ENCODE assay signal across 15 cellular contexts in genomic region chrX:7950865-7951264, GRCh38. TPM values are rescaled to one million over a fixed set of nuclear protein-coding genes. Genes with fewer than 3 reads are reported as not detected.
A peak's percentile ranks its signal among the peaks of the same experiment; 100 is the strongest.
DNase-seq lines count a peak whose midpoint lies in the region; ATAC-seq and TF ChIP-seq lines count a peak whose summit lies in the region.
"Had no signal": no experiment of that assay in that cellular context is flagged by ENCODE, and none has a peak within 500 bp of the region (broad histone marks: within the 10 kb centered on the region; RNA-seq: fewer than 3 reads in every experiment).

No MANE protein-coding gene starts in this region.

- peak; percentile 96 for ATAC-seq in GM19351 (IDR thresholded peaks at IDR 0.05; ENCODE audit: unreplicated experiment)
- ATAC-seq in HG02642 (IDR thresholded peaks at IDR 0.05; ENCODE audit: poor library complexity, unreplicated experiment) = peak; percentile 95
- peak; percentile 61 for ATAC-seq in HG03439 (IDR thresholded peaks at IDR 0.05; ENCODE audit: unreplicated experiment)
- ATAC-seq in stimulated activated naive CD8-positive, alpha-beta T cell treated with anti-CD3 and anti-CD28 coated beads, Interleukin-15, amount 100 ng/mL, for 72 hours = no peak
- ATAC-seq: gastroesophageal sphincter had no signal

- peak; percentile 31 for DNase-seq in GM12864 (ENCODE audit: low read depth)
- DNase-seq in cortex of kidney (lab: John Stamatoyannopoulos, UW) = no peak
- no peak for DNase-seq in T-helper 2 cell treated with Interferon-gamma antibody and Interleukin-4, amounts not matched to agents 5 μg/mL and 100 μg/mL, for 36 hours (ENCODE audit: low spot score)
- DNase-seq in progenitor cell of endocrine pancreas (ENCODE audit: low spot score, unreplicated experiment) = no peak
- DNase-seq in stimulated activated naive CD8-positive, alpha-beta T cell treated with anti-CD3 and anti-CD28 coated beads, Interleukin-15, amount 100 ng/mL, for 72 hours = no peak
- DNase-seq: DMS 273 treated with DMSO at 0.1 percent for 48 hours; GOT3; Karpas-422; stimulated activated CD4-positive, alpha-beta T cell treated with anti-CD3 and anti-CD28 coated beads, Interleukin-4, amount 100 ng/mL, for 24 hours had no signal

- TF ChIP-seq CTCF in GM12864 (IDR thresholded peaks at IDR 0.05; ENCODE audit: low read depth, low read length, missing control alignments) (no peak), progenitor cell of endocrine pancreas (IDR thresholded peaks at IDR 0.05; ENCODE audit: unreplicated experiment) (no peak)

- H3K4me1 Mint-ChIP-seq in T-helper 2 cell treated with Interferon-gamma antibody and Interleukin-4, amounts not matched to agents 5 μg/mL and 100 μg/mL, for 36 hours (ENCODE audit: low read depth) = no peaks in the 10 kb centered on the region
- peaks cover 22% of the 10 kb centered on the region for H3K4me1 Mint-ChIP-seq in progenitor cell of endocrine pancreas (ENCODE audit: low read depth)
- no peaks in the 10 kb centered on the region for H3K4me1 Mint-ChIP-seq in stimulated activated naive CD8-positive, alpha-beta T cell treated with anti-CD3 and anti-CD28 coated beads, Interleukin-15, amount 100 ng/mL, for 72 hours

- no peaks in the 10 kb centered on the region for H3K27me3 Mint-ChIP-seq in T-helper 2 cell treated with Interferon-gamma antibody and Interleukin-4, amounts not matched to agents 5 μg/mL and 100 μg/mL, for 36 hours (ENCODE audit: low read depth)
- H3K27me3 Mint-ChIP-seq in progenitor cell of endocrine pancreas = no peaks in the 10 kb centered on the region
- H3K27me3 Mint-ChIP-seq in stimulated activated naive CD8-positive, alpha-beta T cell treated with anti-CD3 and anti-CD28 coated beads, Interleukin-15, amount 100 ng/mL, for 72 hours = no peaks in the 10 kb centered on the region
- H3K27me3 Mint-ChIP-seq: activated naive CD8-positive, alpha-beta T cell had no signal

- H3K27ac Mint-ChIP-seq in T-helper 2 cell treated with Interferon-gamma antibody and Interleukin-4, amounts not matched to agents 5 μg/mL and 100 μg/mL, for 36 hours = no peak overlapping the region
- no peak overlapping the region for H3K27ac Mint-ChIP-seq in progenitor cell of endocrine pancreas
- H3K27ac Mint-ChIP-seq in stimulated activated naive CD8-positive, alpha-beta T cell treated with anti-CD3 and anti-CD28 coated beads, Interleukin-15, amount 100 ng/mL, for 72 hours = no peak overlapping the region
- H3K27ac Mint-ChIP-seq: activated naive CD8-positive, alpha-beta T cell had no signal

- no peak overlapping the region for H3K4me3 Mint-ChIP-seq in T-helper 2 cell treated with Interferon-gamma antibody and Interleukin-4, amounts not matched to agents 5 μg/mL and 100 μg/mL, for 36 hours
- H3K4me3 Mint-ChIP-seq in progenitor cell of endocrine pancreas (ENCODE audit: low read depth) = no peak overlapping the region
- no peak overlapping the region for H3K4me3 Mint-ChIP-seq in stimulated activated naive CD8-positive, alpha-beta T cell treated with anti-CD3 and anti-CD28 coated beads, Interleukin-15, amount 100 ng/mL, for 72 hours
- H3K4me3 Mint-ChIP-seq: activated naive CD8-positive, alpha-beta T cell had no signal

- no peaks in the 10 kb centered on the region for H3K9me3 Mint-ChIP-seq in T-helper 2 cell treated with Interferon-gamma antibody and Interleukin-4, amounts not matched to agents 5 μg/mL and 100 μg/mL, for 36 hours
- no peaks in the 10 kb centered on the region for H3K9me3 Mint-ChIP-seq in progenitor cell of endocrine pancreas (ENCODE audit: low read depth)
- peaks cover 0 to 3% of the 10 kb centered on the region in 2 donors for H3K9me3 Mint-ChIP-seq in stimulated activated naive CD8-positive, alpha-beta T cell treated with anti-CD3 and anti-CD28 coated beads, Interleukin-15, amount 100 ng/mL, for 72 hours

- no peak overlapping the region for H3K4me3 ChIP-seq in GM12864 (ENCODE audit: low read depth, low read length)
- H3K4me3 ChIP-seq: gastroesophageal sphincter, lung had no signal

- no peaks in the 10 kb centered on the region for H3K36me3 Mint-ChIP-seq in T-helper 2 cell treated with Interferon-gamma antibody and Interleukin-4, amounts not matched to agents 5 μg/mL and 100 μg/mL, for 36 hours (ENCODE audit: low read depth)
- no peaks in the 10 kb centered on the region for H3K36me3 Mint-ChIP-seq in progenitor cell of endocrine pancreas (ENCODE audit: insufficient read depth)

RNA-seq across cellular contexts. Expression of gene PNPLA4, which starts 23.7 kb away (rescaled TPM):
- total RNA-seq in progenitor cell of endocrine pancreas = 18.1 and 18.8 TPM in 2 replicates
